Comparison of ENCODE assay signal across 19 cellular contexts in the genomic region with DNA sequence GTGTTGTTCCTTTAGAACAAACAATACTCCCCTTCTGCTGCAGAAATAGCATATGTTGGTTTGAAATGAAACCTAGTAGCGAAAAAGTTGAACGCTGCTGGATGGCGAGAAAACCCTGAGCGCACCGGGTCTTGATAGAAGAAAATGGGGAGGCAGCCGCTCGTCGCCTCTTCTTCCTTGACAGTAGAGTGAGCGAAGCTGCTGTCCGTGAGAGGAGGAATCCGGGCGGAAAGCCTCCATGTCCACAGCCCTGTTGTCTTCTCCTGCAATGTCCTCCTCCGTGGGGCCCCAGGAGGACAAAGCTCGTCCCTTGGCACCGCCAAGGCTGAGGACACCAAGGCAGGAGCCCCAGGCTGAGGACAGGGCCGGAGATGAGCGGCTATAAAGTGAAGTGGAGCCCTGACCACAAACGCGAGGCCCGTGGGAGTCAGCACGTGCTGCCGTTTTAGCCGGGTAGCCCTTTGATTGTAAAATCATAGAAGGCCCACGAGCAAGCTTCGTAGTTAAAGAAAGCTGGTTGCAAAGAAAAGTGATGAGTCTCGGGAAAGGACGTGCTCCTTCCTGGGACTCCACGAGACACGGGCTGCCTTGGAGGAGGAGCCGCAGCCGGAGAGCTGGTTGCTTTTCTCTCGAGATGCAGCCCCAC. TPM values are rescaled to one million over a fixed set of nuclear protein-coding genes. Genes with fewer than 3 reads are reported as not detected.
DNase-seq lines count a peak whose midpoint lies in the region; ATAC-seq, FAIRE-seq and TF ChIP-seq lines count a peak whose summit lies in the region.
"Had no signal": no experiment of that assay in that cellular context is flagged by ENCODE, and none has a peak within 500 bp of the region (broad histone marks: within the 10 kb centered on the region; RNA-seq: fewer than 3 reads in every experiment).

No MANE protein-coding gene starts in this region.

- no peaks in the 10 kb centered on the region for H3K9me3 Mint-ChIP-seq in activated naive CD4-positive, alpha-beta T cell treated with anti-CD3 and anti-CD28 coated beads, Interleukin-2, amount 10 ng/mL, durations not matched to agents 7 days and 5 days
- H3K9me3 Mint-ChIP-seq in HFFc6: no peaks in the 10 kb centered on the region
- peaks cover 4% of the 10 kb centered on the region for H3K9me3 Mint-ChIP-seq in glutamatergic neuron (ENCODE audit: unreplicated experiment)
- no peaks in the 10 kb centered on the region for H3K9me3 Mint-ChIP-seq in progenitor cell of endocrine pancreas (ENCODE audit: low read depth)
- no peaks in the 10 kb centered on the region for H3K9me3 Mint-ChIP-seq in activated T-helper 1 cell treated with anti-CD3 and anti-CD28 coated beads, Interleukin-12 subunit alpha, Interleukin-12 subunit beta, Interleukin-2, Interleukin-4 antibody, amounts not matched to agents 30 ng/mL and 10 ng/mL and 1 ng/mL, durations not matched to agents 14 hours and 24 hours and 36 hours
- H3K9me3 Mint-ChIP-seq: effector memory CD8-positive, alpha-beta T cell; stimulated activated naive CD8-positive, alpha-beta T cell treated with anti-CD3 and anti-CD28 coated beads, Interleukin-15, amount 100 ng/mL, for 72 hours; T-helper 2 cell treated with Interferon-gamma antibody and Interleukin-4, amounts not matched to agents 5 μg/mL and 100 μg/mL, for 36 hours had no signal

- H3K4me3 Mint-ChIP-seq in activated naive CD4-positive, alpha-beta T cell treated with anti-CD3 and anti-CD28 coated beads, Interleukin-2, amount 10 ng/mL, durations not matched to agents 7 days and 5 days: no peak overlapping the region
- H3K4me3 Mint-ChIP-seq in HFFc6 (peak overlapping the region; percentile 65), glutamatergic neuron (ENCODE audit: unreplicated experiment) (no peak overlapping the region), progenitor cell of endocrine pancreas (ENCODE audit: low read depth) (no peak overlapping the region)
- H3K4me3 Mint-ChIP-seq in activated T-helper 1 cell treated with anti-CD3 and anti-CD28 coated beads, Interleukin-12 subunit alpha, Interleukin-12 subunit beta, Interleukin-2, Interleukin-4 antibody, amounts not matched to agents 30 ng/mL and 10 ng/mL and 1 ng/mL, durations not matched to agents 14 hours and 24 hours and 36 hours: no peak overlapping the region
- H3K4me3 Mint-ChIP-seq: effector memory CD8-positive, alpha-beta T cell; naive B cell; stimulated activated naive CD8-positive, alpha-beta T cell treated with anti-CD3 and anti-CD28 coated beads, Interleukin-15, amount 100 ng/mL, for 72 hours; T-helper 2 cell treated with Interferon-gamma antibody and Interleukin-4, amounts not matched to agents 5 μg/mL and 100 μg/mL, for 36 hours had no signal

- TF ChIP-seq CTCF in HFFc6 (IDR thresholded peaks at IDR 0.05) (peak; percentile 41), glutamatergic neuron (IDR thresholded peaks at IDR 0.05; ENCODE audit: partially characterized antibody, unreplicated experiment) (peak; percentile 16), upper lobe of right lung (IDR thresholded peaks at IDR 0.05) (no peak), progenitor cell of endocrine pancreas (IDR thresholded peaks at IDR 0.05; ENCODE audit: unreplicated experiment) (no peak)

- no peak for FAIRE-seq in HTR-8/SVneo (lab: Jason Lieb, UNC)
- FAIRE-seq: urothelium cell line had no signal

- intact Hi-C loops in upper lobe of right lung (cut with DNase I): no loop called here
- intact Hi-C loops in activated T-helper 1 cell treated with anti-CD3 and anti-CD28 coated beads, Interleukin-12 subunit alpha, Interleukin-12 subunit beta, Interleukin-2, Interleukin-4 antibody, amounts not matched to agents 30 ng/mL and 10 ng/mL and 1 ng/mL, durations not matched to agents 14 hours and 24 hours and 36 hours (cut with micrococcal nuclease): loop anchor here (1.0 to 5.0 kb wide), 4 partner anchors 35 to 274 kb away; partner anchors contain the start of gene MRPL36

- no peaks in the 10 kb centered on the region for H3K4me1 Mint-ChIP-seq in activated naive CD4-positive, alpha-beta T cell treated with anti-CD3 and anti-CD28 coated beads, Interleukin-2, amount 10 ng/mL, durations not matched to agents 7 days and 5 days
- H3K4me1 Mint-ChIP-seq in HFFc6 (ENCODE audit: low read depth) (peaks cover 16% of the 10 kb centered on the region), glutamatergic neuron (ENCODE audit: low read depth, unreplicated experiment) (no peaks in the 10 kb centered on the region), progenitor cell of endocrine pancreas (ENCODE audit: low read depth) (no peaks in the 10 kb centered on the region)
- no peaks in the 10 kb centered on the region for H3K4me1 Mint-ChIP-seq in activated T-helper 1 cell treated with anti-CD3 and anti-CD28 coated beads, Interleukin-12 subunit alpha, Interleukin-12 subunit beta, Interleukin-2, Interleukin-4 antibody, amounts not matched to agents 30 ng/mL and 10 ng/mL and 1 ng/mL, durations not matched to agents 14 hours and 24 hours and 36 hours (ENCODE audit: low read depth)
- H3K4me1 Mint-ChIP-seq: stimulated activated naive CD8-positive, alpha-beta T cell treated with anti-CD3 and anti-CD28 coated beads, Interleukin-15, amount 100 ng/mL, for 72 hours had no signal

- no peaks in the 10 kb centered on the region for H3K9me3 ChIP-seq in upper lobe of right lung
- H3K9me3 ChIP-seq: adrenal gland had no signal

- CTCF ChIA-PET in activated naive CD4-positive, alpha-beta T cell treated with anti-CD3 and anti-CD28 coated beads, Interleukin-2, amount 10 ng/mL, durations not matched to agents 7 days and 5 days (lab: Charles Lee): interaction anchor here (0.6 to 2.2 kb wide), 5 partner anchors 38 to 275 kb away, joined by 3 to 5 read pairs (median 3); no protein-coding TSS in a partner anchor

- H3K4me3 ChIP-seq in upper lobe of right lung: no peak overlapping the region
- H3K4me3 ChIP-seq: adrenal gland, lung had no signal

- H3K36me3 Mint-ChIP-seq in activated naive CD4-positive, alpha-beta T cell treated with anti-CD3 and anti-CD28 coated beads, Interleukin-2, amount 10 ng/mL, durations not matched to agents 7 days and 5 days: no peaks in the 10 kb centered on the region
- H3K36me3 Mint-ChIP-seq in HFFc6 (ENCODE audit: low read depth) (no peaks in the 10 kb centered on the region), glutamatergic neuron (ENCODE audit: unreplicated experiment) (no peaks in the 10 kb centered on the region), progenitor cell of endocrine pancreas (ENCODE audit: insufficient read depth) (no peaks in the 10 kb centered on the region)
- H3K36me3 Mint-ChIP-seq in activated T-helper 1 cell treated with anti-CD3 and anti-CD28 coated beads, Interleukin-12 subunit alpha, Interleukin-12 subunit beta, Interleukin-2, Interleukin-4 antibody, amounts not matched to agents 30 ng/mL and 10 ng/mL and 1 ng/mL, durations not matched to agents 14 hours and 24 hours and 36 hours (ENCODE audit: low read depth): no peaks in the 10 kb centered on the region
- H3K36me3 Mint-ChIP-seq: naive B cell had no signal

- H3K27me3 Mint-ChIP-seq in activated naive CD4-positive, alpha-beta T cell treated with anti-CD3 and anti-CD28 coated beads, Interleukin-2, amount 10 ng/mL, durations not matched to agents 7 days and 5 days: peaks cover 20% of the 10 kb centered on the region
- peaks cover 10% of the 10 kb centered on the region for H3K27me3 Mint-ChIP-seq in HFFc6 (ENCODE audit: insufficient read depth)
- peaks cover 2% of the 10 kb centered on the region for H3K27me3 Mint-ChIP-seq in glutamatergic neuron (ENCODE audit: unreplicated experiment)
- H3K27me3 Mint-ChIP-seq in progenitor cell of endocrine pancreas: peaks cover 29% of the 10 kb centered on the region
- peaks cover 4% of the 10 kb centered on the region for H3K27me3 Mint-ChIP-seq in activated T-helper 1 cell treated with anti-CD3 and anti-CD28 coated beads, Interleukin-12 subunit alpha, Interleukin-12 subunit beta, Interleukin-2, Interleukin-4 antibody, amounts not matched to agents 30 ng/mL and 10 ng/mL and 1 ng/mL, durations not matched to agents 14 hours and 24 hours and 36 hours (ENCODE audit: insufficient read depth)

- no peaks in the 10 kb centered on the region for H3K36me3 ChIP-seq in upper lobe of right lung
- H3K36me3 ChIP-seq: adrenal gland had no signal

- peaks cover 20% of the 10 kb centered on the region for H3K27me3 ChIP-seq in upper lobe of right lung
- H3K27me3 ChIP-seq: adrenal gland had no signal

- no peak overlapping the region for H3K27ac ChIP-seq in upper lobe of right lung
- H3K27ac ChIP-seq: adrenal gland had no signal

- no peak for ATAC-seq in upper lobe of right lung
- ATAC-seq: effector memory CD8-positive, alpha-beta T cell had no signal

- no peaks in the 10 kb centered on the region for H3K4me1 ChIP-seq in upper lobe of right lung
- H3K4me1 ChIP-seq: adrenal gland had no signal

- H3K27ac Mint-ChIP-seq in activated naive CD4-positive, alpha-beta T cell treated with anti-CD3 and anti-CD28 coated beads, Interleukin-2, amount 10 ng/mL, durations not matched to agents 7 days and 5 days: no peak overlapping the region
- H3K27ac Mint-ChIP-seq in HFFc6 (no peak overlapping the region), glutamatergic neuron (ENCODE audit: unreplicated experiment) (no peak overlapping the region), progenitor cell of endocrine pancreas (no peak overlapping the region)
- H3K27ac Mint-ChIP-seq in activated T-helper 1 cell treated with anti-CD3 and anti-CD28 coated beads, Interleukin-12 subunit alpha, Interleukin-12 subunit beta, Interleukin-2, Interleukin-4 antibody, amounts not matched to agents 30 ng/mL and 10 ng/mL and 1 ng/mL, durations not matched to agents 14 hours and 24 hours and 36 hours: no peak overlapping the region
- H3K27ac Mint-ChIP-seq: effector memory CD8-positive, alpha-beta T cell; naive B cell; stimulated activated naive CD8-positive, alpha-beta T cell treated with anti-CD3 and anti-CD28 coated beads, Interleukin-15, amount 100 ng/mL, for 72 hours; T-helper 2 cell treated with Interferon-gamma antibody and Interleukin-4, amounts not matched to agents 5 μg/mL and 100 μg/mL, for 36 hours had no signal

- DNase-seq in activated naive CD4-positive, alpha-beta T cell treated with anti-CD3 and anti-CD28 coated beads, Interleukin-2, amount 10 ng/mL, durations not matched to agents 7 days and 5 days: peak; percentile 7
- DNase-seq in activated naive CD4-positive, alpha-beta T cell treated with anti-CD3 and anti-CD28 coated beads, Interleukin-2, amount 50 U/mL, for 16 hours: no peak
- DNase-seq in HFFc6 (no peak), glutamatergic neuron (peak; percentile 11), upper lobe of right lung (peak; percentile 53), HTR-8/SVneo (ENCODE audit: insufficient read length, low spot score) (no peak), progenitor cell of endocrine pancreas (ENCODE audit: low spot score, unreplicated experiment) (no peak)
- no peak for DNase-seq in activated T-helper 1 cell treated with anti-CD3 and anti-CD28 coated beads, Interleukin-12 subunit alpha, Interleukin-12 subunit beta, Interleukin-2, Interleukin-4 antibody, amounts not matched to agents 30 ng/mL and 10 ng/mL and 1 ng/mL, durations not matched to agents 14 hours and 24 hours and 36 hours (ENCODE audit: low spot score)
- DNase-seq: activated CD4-positive, alpha-beta T cell treated with anti-CD3 and anti-CD28 coated beads for 1 hour; caudate nucleus; GDM1; naive B cell; NCI-H1694 had no signal

RNA-seq across cellular contexts. Expression of gene MRPL36, which starts 35.6 kb away (rescaled TPM):
- total RNA-seq in HFFc6 (2021; fragmentation: NEBNext Ultra II Directional; extraction: Animal tissue kit (Norgen Biotek cat#: 25700)): 10 to 100 TPM; 67.8 to 87.1 (median 74.9) TPM
- 40.0 TPM for total RNA-seq in glutamatergic neuron (ENCODE audit: unreplicated experiment)
- 29.4 TPM for total RNA-seq in upper lobe of right lung
- total RNA-seq in progenitor cell of endocrine pancreas: 40.5 and 40.6 TPM in 2 replicates
- total RNA-seq in activated T-helper 1 cell treated with anti-CD3 and anti-CD28 coated beads, Interleukin-12 subunit alpha, Interleukin-12 subunit beta, Interleukin-2, Interleukin-4 antibody, amounts not matched to agents 30 ng/mL and 10 ng/mL and 1 ng/mL, durations not matched to agents 14 hours and 24 hours and 36 hours: 109 and 118 TPM in 2 replicates

RNA-seq across cellular contexts. Expression of gene NDUFS6, which starts 37.1 kb away (rescaled TPM):
- 10 to 100 TPM; 33.7 to 55.7 (median 46.2) TPM for total RNA-seq in HFFc6 (2021; fragmentation: NEBNext Ultra II Directional; extraction: Animal tissue kit (Norgen Biotek cat#: 25700))
- total RNA-seq in glutamatergic neuron (ENCODE audit: unreplicated experiment): 40.3 TPM
- total RNA-seq in upper lobe of right lung: 23.5 TPM
- 33.0 and 36.4 TPM in 2 replicates for total RNA-seq in progenitor cell of endocrine pancreas
- total RNA-seq in activated T-helper 1 cell treated with anti-CD3 and anti-CD28 coated beads, Interleukin-12 subunit alpha, Interleukin-12 subunit beta, Interleukin-2, Interleukin-4 antibody, amounts not matched to agents 30 ng/mL and 10 ng/mL and 1 ng/mL, durations not matched to agents 14 hours and 24 hours and 36 hours: 40.3 and 41.5 TPM in 2 replicates

Comparison
In these comparisons a context has a peak if more than half of its experiments do, and no peak if none do; other contexts are left out.
1. DNase-seq: peak in activated naive CD4-positive, alpha-beta T cell treated with anti-CD3 and anti-CD28 coated beads, Interleukin-2, amount 10 ng/mL, durations not matched to agents 7 days and 5 days (single experiment), glutamatergic neuron (single experiment) and upper lobe of right lung (single experiment); none in activated naive CD4-positive, alpha-beta T cell treated with anti-CD3 and anti-CD28 coated beads, Interleukin-2, amount 50 U/mL, for 16 hours (single experiment), HFFc6 (single experiment), HTR-8/SVneo (single experiment), progenitor cell of endocrine pancreas (single experiment) and activated T-helper 1 cell treated with anti-CD3 and anti-CD28 coated beads, Interleukin-12 subunit alpha, Interleukin-12 subunit beta, Interleukin-2, Interleukin-4 antibody, amounts not matched to agents 30 ng/mL and 10 ng/mL and 1 ng/mL, durations not matched to agents 14 hours and 24 hours and 36 hours (single experiment).
2. CTCF ChIP-seq: peak in HFFc6 (single experiment) and glutamatergic neuron (single experiment); none in upper lobe of right lung (single experiment) and progenitor cell of endocrine pancreas (single experiment).